In the genomic region with DNA sequence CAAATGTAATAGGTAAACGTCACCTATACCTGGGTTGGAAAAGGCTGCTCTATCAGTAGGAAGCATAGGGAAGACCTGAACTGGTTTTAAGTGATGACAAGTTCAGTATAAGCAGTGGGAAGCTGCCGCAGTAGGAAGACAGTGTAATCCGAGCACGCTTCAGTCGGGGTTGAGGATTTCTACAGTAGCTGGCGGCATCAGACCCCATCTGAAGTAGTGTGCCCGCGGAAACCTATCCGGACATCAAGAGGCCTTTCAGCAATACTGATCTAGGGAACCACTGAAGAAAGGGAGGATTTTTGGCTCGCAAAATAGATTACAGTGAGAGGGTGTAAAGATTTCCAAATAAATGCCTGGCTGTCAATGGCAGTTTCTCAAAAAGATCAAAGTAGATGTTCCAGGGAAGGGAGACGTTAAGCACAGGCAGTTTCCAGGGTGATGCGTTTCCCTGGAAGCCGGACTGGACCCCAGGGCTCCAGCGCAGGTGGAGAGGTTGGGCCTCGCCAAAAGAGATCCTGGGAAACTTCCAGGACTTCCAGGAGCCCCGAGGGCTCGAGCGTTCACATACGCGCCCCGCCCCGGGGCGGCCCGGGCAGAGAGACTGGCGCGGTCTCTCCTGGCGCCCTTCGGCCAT, we compare ENCODE assay signal across 5 cellular contexts. TPM values are rescaled to one million over a fixed set of nuclear protein-coding genes. Genes with fewer than 3 reads are reported as not detected.
DNase-seq lines count a peak whose midpoint lies in the region; TF ChIP-seq lines count a peak whose summit lies in the region.

No MANE protein-coding gene starts in this region.

- H3K9me3 ChIP-seq in colonic mucosa (no peaks in the 10 kb centered on the region), prostate gland (no peaks in the 10 kb centered on the region), OCI-LY7 (ENCODE audit: low read length) (no peaks in the 10 kb centered on the region)

- no peak overlapping the region for H3K4me2 ChIP-seq in OCI-LY7 (ENCODE audit: low read length)

- 7% methylated on average over 28 of the region's 28 CpGs for WGBS in prostate gland

- H4K20me1 ChIP-seq in OCI-LY7 (ENCODE audit: insufficient read depth, low read length), result no peaks in the 10 kb centered on the region

- H3K27ac ChIP-seq in colonic mucosa (no peak overlapping the region), prostate gland (peak overlapping the region; percentile 20 to 49), OCI-LY7 (ENCODE audit: low read depth, low read length, poor library complexity, severe bottlenecking) (no peak overlapping the region)

- TF ChIP-seq CTCF in colonic mucosa (IDR thresholded peaks at IDR 0.05) (no peak), prostate gland (IDR thresholded peaks at IDR 0.05) (no peak), OCI-LY7 (conservative IDR thresholded peaks at IDR 0.05; ENCODE audit: low read length) (no peak)

- CTCF ChIA-PET in OCI-LY7 (lab: Charles Lee; ENCODE audit: unreplicated experiment), result no interaction called here

- H2AFZ ChIP-seq in OCI-LY7 (ENCODE audit: low read length), result no peak overlapping the region

- peak overlapping the region; percentile 16 to 68 for H3K9ac ChIP-seq in colonic mucosa (ENCODE audit: low read depth in 2 of 2, low read length in 2 of 2)

- no peaks in the 10 kb centered on the region for H3K9me2 ChIP-seq in OCI-LY7 (ENCODE audit: insufficient read depth, low read length)

- TF ChIP-seq POLR2A in prostate gland (IDR thresholded peaks at IDR 0.05), result no peak

- H3K4me1 ChIP-seq in colonic mucosa, result no peaks in the 10 kb centered on the region
- no peaks in the 10 kb centered on the region for H3K4me1 ChIP-seq in prostate gland (replicated peaks)
- H3K4me1 ChIP-seq in OCI-LY7 (ENCODE audit: insufficient read depth, low read length, poor library complexity, severe bottlenecking), result peaks cover under 1% of the 10 kb centered on the region

- H3K79me2 ChIP-seq in OCI-LY7 (ENCODE audit: insufficient read depth, low read depth, low read length), result no peaks in the 10 kb centered on the region

- H3K36me3 ChIP-seq in colonic mucosa (no peaks in the 10 kb centered on the region), prostate gland (no peaks in the 10 kb centered on the region), OCI-LY7 (ENCODE audit: insufficient read depth, low read length) (no peaks in the 10 kb centered on the region)

- DNase-seq in NCI-H2107 treated with DMSO at 0.1 percent for 48 hours (lab: John Stamatoyannopoulos, UW; ENCODE audit: unreplicated experiment) (peak; percentile 51), colonic mucosa (no peak), prostate gland (ENCODE audit: low spot score) (no peak), OCI-LY7 (ENCODE audit: low spot score) (no peak)
- DNase-seq in activated CD4-positive, alpha-beta T cell treated with anti-CD3 and anti-CD28 coated beads, Interleukin-2, amount 50 U/mL, for 4 hours, result no peak

- POLR2A ChIA-PET in OCI-LY7 (lab: Charles Lee), result no interaction called here

- intact Hi-C loops in colonic mucosa (cut with DNase I), result no loop called here
- intact Hi-C loops in prostate gland (cut with DNase I), result no loop called here
- intact Hi-C loops in OCI-LY7 (cut with micrococcal nuclease; ENCODE audit: unreplicated experiment), result loop anchor here (5.0 kb wide), 1 partner anchor 39 kb away; no protein-coding TSS in a partner anchor

- H3K4me3 ChIP-seq in colonic mucosa (peak overlapping the region; percentile 50), prostate gland (peak overlapping the region; percentile 40 to 44), OCI-LY7 (ENCODE audit: low read depth, low read length, poor library complexity, severe bottlenecking) (no peak overlapping the region)

- no TSS peak for BruUV-seq in OCI-LY7 (replicated peaks; lab: Mats Ljungman, UMichigan)

- H3K27me3 ChIP-seq in colonic mucosa, result no peaks in the 10 kb centered on the region
- no peaks in the 10 kb centered on the region for H3K27me3 ChIP-seq in prostate gland (replicated peaks; ENCODE audit: insufficient read depth)

RNA-seq across cellular contexts. Expression of gene LOXL3, which starts 5.3 kb away (rescaled TPM):
- total RNA-seq in colonic mucosa (1 to 10 TPM; 2.9 to 4.7 TPM), prostate gland (10 to 100 TPM in 1 of 2 donors, 1 to 10 TPM in 1; 1.3 to 10.7 TPM), OCI-LY7 (2022) (0.21 and 0.79 TPM in 2 replicates)
- 0.72 and 0.98 TPM in 2 replicates for total RNA-seq in OCI-LY7 (2014; rRNA removed; shearing (Covaris generic))

RNA-seq across cellular contexts. Expression of gene DOK1, which starts 6.1 kb away (rescaled TPM):
- total RNA-seq in colonic mucosa (10 to 100 TPM; 20.9 to 26.5 TPM), prostate gland (10 to 100 TPM in 1 of 2 donors, 1 to 10 TPM in 1; 4.5 to 18.9 TPM), OCI-LY7 (2022) (9.5 and 9.7 TPM in 2 replicates)
- total RNA-seq in OCI-LY7 (2014; rRNA removed; shearing (Covaris generic)), result 13.4 and 19.3 TPM in 2 replicates

RNA-seq across cellular contexts. Expression of gene HTRA2, which starts 18.7 kb away (rescaled TPM):
- total RNA-seq in colonic mucosa, result 10 to 100 TPM; 26.3 to 41.5 TPM
- 10 to 100 TPM; 19.1 to 37.9 TPM for total RNA-seq in prostate gland
- 54.8 and 60.4 TPM in 2 replicates for total RNA-seq in OCI-LY7 (2014; rRNA removed; shearing (Covaris generic))
- total RNA-seq in OCI-LY7 (2022), result 50.7 and 59.4 TPM in 2 replicates

RNA-seq across cellular contexts. Expression of gene AUP1, which starts 18.9 kb away (rescaled TPM):
- total RNA-seq in colonic mucosa (100 to 1,000 TPM; 107 to 212 TPM), prostate gland (100 to 1,000 TPM; 101 to 124 TPM), OCI-LY7 (2022) (121 and 122 TPM in 2 replicates)
- 163 and 188 TPM in 2 replicates for total RNA-seq in OCI-LY7 (2014; rRNA removed; shearing (Covaris generic))

RNA-seq across cellular contexts. Expression of gene DQX1, which starts 22.4 kb away (rescaled TPM):
- total RNA-seq in colonic mucosa (10 to 100 TPM; 34.2 to 36.8 TPM), prostate gland (not detected), OCI-LY7 (2022) (0.76 and 1.8 TPM in 2 replicates)
- 0.32 and 0.54 TPM in 2 replicates for total RNA-seq in OCI-LY7 (2014; rRNA removed; shearing (Covaris generic))

Comparison
In these comparisons a context has a peak if more than half of its experiments do, and no peak if none do; other contexts are left out.
1. H3K27ac ChIP-seq: peak in prostate gland (2 of 2); none in colonic mucosa (single experiment) and OCI-LY7 (single experiment).